Comparison of ENCODE assay signal across 12 cellular contexts in genomic region chr2:136242687-136243277, GRCh38.
DNase-seq lines count a peak whose midpoint lies in the region; ATAC-seq and TF ChIP-seq lines count a peak whose summit lies in the region.
"Had no signal": no experiment of that assay in that cellular context is flagged by ENCODE, and none has a peak within 500 bp of the region (broad histone marks: within the 10 kb centered on the region; RNA-seq: fewer than 3 reads in every experiment).

No MANE protein-coding gene starts in this region.

- H3K4me1 Mint-ChIP-seq in activated naive CD8-positive, alpha-beta T cell treated with anti-CD3 and anti-CD28 coated beads for 36 hours = peaks cover 36% of the 10 kb centered on the region

- CTCF ChIA-PET in RWPE1 (lab: Yijun Ruan, JAX) = no interaction called here

- in situ Hi-C loops in G401 (cut with HindIII; ENCODE audit: low sequenced_read_pairs) = no loop called here

- no peaks in the 10 kb centered on the region for H3K36me3 Mint-ChIP-seq in activated naive CD8-positive, alpha-beta T cell treated with anti-CD3 and anti-CD28 coated beads for 36 hours

- H3K27ac ChIP-seq in RWPE1 = no peak overlapping the region
- H3K27ac ChIP-seq: breast epithelium had no signal

- no peak for ATAC-seq in GM18517 (IDR thresholded peaks at IDR 0.05; ENCODE audit: unreplicated experiment)

- H3K4me3 Mint-ChIP-seq in activated naive CD8-positive, alpha-beta T cell treated with anti-CD3 and anti-CD28 coated beads for 36 hours = no peak overlapping the region

- H3K9me3 Mint-ChIP-seq in activated naive CD8-positive, alpha-beta T cell treated with anti-CD3 and anti-CD28 coated beads for 36 hours = peaks cover 3% of the 10 kb centered on the region

- no peaks in the 10 kb centered on the region for H3K27me3 Mint-ChIP-seq in activated naive CD8-positive, alpha-beta T cell treated with anti-CD3 and anti-CD28 coated beads for 36 hours

- no peak for TF ChIP-seq CTCF in RWPE1 (conservative IDR thresholded peaks at IDR 0.05; ENCODE audit: low read depth)

- H3K27ac Mint-ChIP-seq in activated naive CD8-positive, alpha-beta T cell treated with anti-CD3 and anti-CD28 coated beads for 36 hours = peak overlapping the region; percentile 49

- DNase-seq in Daoy (ENCODE audit: low read depth) = peak; percentile 54
- peak; percentile 17 to 42 for DNase-seq in activated CD4-positive, alpha-beta T cell treated with anti-CD3 and anti-CD28 coated beads for 4 hours
- peak; percentile 30 for DNase-seq in activated naive CD8-positive, alpha-beta T cell treated with anti-CD3 and anti-CD28 coated beads for 36 hours
- DNase-seq in renal cortical epithelial cell (ENCODE audit: low read depth) = peak; percentile 37
- DNase-seq in mucosa of gallbladder (ENCODE audit: low spot score) = no peak
- no peak for DNase-seq in G401 (ENCODE audit: low spot score)
- DNase-seq in RWPE1 (ENCODE audit: low spot score) = no peak
- DNase-seq: Calu3, foreskin melanocyte, NCI-H2227 treated with DMSO at 0.1 percent for 48 hours had no signal

- POLR2A ChIA-PET in RWPE1 (lab: Yijun Ruan, JAX; ENCODE audit: low non-redundant PET) = no interaction called here

Comparison
In these comparisons a context has a peak if more than half of its experiments do, and no peak if none do; other contexts are left out.
1. DNase-seq: peak in Daoy (single experiment), activated CD4-positive, alpha-beta T cell treated with anti-CD3 and anti-CD28 coated beads for 4 hours (2 of 2), activated naive CD8-positive, alpha-beta T cell treated with anti-CD3 and anti-CD28 coated beads for 36 hours (single experiment) and renal cortical epithelial cell (single experiment); none in mucosa of gallbladder (single experiment), G401 (single experiment) and RWPE1 (single experiment).